1 cellular context compared by ENCODE assay signal in the genomic region with DNA sequence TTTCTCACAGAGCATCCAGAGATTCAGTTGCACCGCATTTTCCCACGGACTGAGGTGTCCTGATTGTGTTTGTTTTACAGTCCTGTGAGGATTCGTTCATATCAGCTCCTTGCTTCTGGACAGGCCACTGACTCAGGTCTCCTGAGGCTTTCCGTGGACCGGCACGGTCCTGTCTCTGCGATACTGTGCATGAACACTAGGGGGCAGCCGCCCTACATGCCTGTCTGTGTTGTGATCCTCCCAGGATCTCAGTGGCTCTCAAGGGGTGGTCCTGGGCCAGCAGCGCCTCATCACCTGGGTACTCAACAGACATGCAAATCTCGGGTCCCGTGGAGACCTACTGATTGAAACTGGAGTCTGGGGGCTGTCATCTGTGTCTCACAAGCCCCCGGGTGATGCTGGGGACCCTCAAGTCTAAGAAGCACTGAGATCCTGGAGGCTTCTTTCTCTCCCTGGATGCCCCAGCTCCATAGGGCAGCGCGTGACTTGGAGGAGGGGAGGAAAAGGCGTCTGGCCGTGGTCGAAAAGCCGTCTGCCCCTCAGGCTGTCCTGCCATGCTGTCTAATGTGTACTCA.
TF ChIP-seq lines count a peak whose summit lies in the region.

No MANE protein-coding gene starts in this region.

TF ChIP-seq in HepG2, 621 proteins besides CTCF, POLR2A, EP300 and RAD21 (continued from another document and continues in another):
- TF ChIP-seq, protein P1, sequence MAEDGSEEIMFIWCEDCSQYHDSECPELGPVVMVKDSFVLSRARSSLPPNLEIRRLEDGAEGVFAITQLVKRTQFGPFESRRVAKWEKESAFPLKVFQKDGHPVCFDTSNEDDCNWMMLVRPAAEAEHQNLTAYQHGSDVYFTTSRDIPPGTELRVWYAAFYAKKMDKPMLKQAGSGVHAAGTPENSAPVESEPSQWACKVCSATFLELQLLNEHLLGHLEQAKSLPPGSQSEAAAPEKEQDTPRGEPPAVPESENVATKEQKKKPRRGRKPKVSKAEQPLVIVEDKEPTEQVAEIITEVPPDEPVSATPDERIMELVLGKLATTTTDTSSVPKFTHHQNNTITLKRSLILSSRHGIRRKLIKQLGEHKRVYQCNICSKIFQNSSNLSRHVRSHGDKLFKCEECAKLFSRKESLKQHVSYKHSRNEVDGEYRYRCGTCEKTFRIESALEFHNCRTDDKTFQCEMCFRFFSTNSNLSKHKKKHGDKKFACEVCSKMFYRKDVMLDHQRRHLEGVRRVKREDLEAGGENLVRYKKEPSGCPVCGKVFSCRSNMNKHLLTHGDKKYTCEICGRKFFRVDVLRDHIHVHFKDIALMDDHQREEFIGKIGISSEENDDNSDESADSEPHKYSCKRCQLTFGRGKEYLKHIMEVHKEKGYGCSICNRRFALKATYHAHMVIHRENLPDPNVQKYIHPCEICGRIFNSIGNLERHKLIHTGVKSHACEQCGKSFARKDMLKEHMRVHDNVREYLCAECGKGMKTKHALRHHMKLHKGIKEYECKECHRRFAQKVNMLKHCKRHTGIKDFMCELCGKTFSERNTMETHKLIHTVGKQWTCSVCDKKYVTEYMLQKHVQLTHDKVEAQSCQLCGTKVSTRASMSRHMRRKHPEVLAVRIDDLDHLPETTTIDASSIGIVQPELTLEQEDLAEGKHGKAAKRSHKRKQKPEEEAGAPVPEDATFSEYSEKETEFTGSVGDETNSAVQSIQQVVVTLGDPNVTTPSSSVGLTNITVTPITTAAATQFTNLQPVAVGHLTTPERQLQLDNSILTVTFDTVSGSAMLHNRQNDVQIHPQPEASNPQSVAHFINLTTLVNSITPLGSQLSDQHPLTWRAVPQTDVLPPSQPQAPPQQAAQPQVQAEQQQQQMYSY (CRISPR knock-in tag; IDR thresholded peaks at IDR 0.05): no peak
- TF ChIP-seq, protein P2, sequence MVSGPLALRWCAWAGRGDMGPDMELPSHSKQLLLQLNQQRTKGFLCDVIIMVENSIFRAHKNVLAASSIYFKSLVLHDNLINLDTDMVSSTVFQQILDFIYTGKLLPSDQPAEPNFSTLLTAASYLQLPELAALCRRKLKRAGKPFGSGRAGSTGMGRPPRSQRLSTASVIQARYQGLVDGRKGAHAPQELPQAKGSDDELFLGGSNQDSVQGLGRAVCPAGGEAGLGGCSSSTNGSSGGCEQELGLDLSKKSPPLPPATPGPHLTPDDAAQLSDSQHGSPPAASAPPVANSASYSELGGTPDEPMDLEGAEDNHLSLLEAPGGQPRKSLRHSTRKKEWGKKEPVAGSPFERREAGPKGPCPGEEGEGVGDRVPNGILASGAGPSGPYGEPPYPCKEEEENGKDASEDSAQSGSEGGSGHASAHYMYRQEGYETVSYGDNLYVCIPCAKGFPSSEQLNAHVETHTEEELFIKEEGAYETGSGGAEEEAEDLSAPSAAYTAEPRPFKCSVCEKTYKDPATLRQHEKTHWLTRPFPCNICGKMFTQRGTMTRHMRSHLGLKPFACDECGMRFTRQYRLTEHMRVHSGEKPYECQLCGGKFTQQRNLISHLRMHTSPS (CRISPR knock-in tag; IDR thresholded peaks at IDR 0.05; ENCODE audit: low read depth): 0 out of 2 replicates have a peak, but pooled peaks have one; percentile 38
- TF ChIP-seq GTF2F1 (IDR thresholded peaks at IDR 0.05; ENCODE audit: low read length) (no peak), RORA (CRISPR knock-in tag; IDR thresholded peaks at IDR 0.05) (no peak), XBP1 (CRISPR knock-in tag; IDR thresholded peaks at IDR 0.05) (no peak), GATAD1 (CRISPR knock-in tag; IDR thresholded peaks at IDR 0.05) (peak; percentile 57; the same call in 1 of the 2 replicates), YEATS2 (CRISPR knock-in tag; IDR thresholded peaks at IDR 0.05; ENCODE audit: borderline replicate concordance) (peak; percentile 60; the same call in 1 of the 2 replicates), ZNF616 (CRISPR knock-in tag; IDR thresholded peaks at IDR 0.05; ENCODE audit: low read depth) (no peak), SAP130 (CRISPR knock-in tag; IDR thresholded peaks at IDR 0.05; ENCODE audit: low read depth) (no peak; the same call in 1 of the 2 replicates), ZNF282 (IDR thresholded peaks at IDR 0.05; ENCODE audit: partially characterized antibody) (no peak), AKAP8 (CRISPR knock-in tag; IDR thresholded peaks at IDR 0.05) (no peak), SMYD3 (CRISPR knock-in tag; IDR thresholded peaks at IDR 0.05) (no peak), RBAK (CRISPR knock-in tag; IDR thresholded peaks at IDR 0.05) (no peak), CREB1 (IDR thresholded peaks at IDR 0.05) (no peak), CREB1 (CRISPR knock-in tag; IDR thresholded peaks at IDR 0.05) (no peak), NONO (IDR thresholded peaks at IDR 0.05) (no peak), NONO (CRISPR knock-in tag; conservative IDR thresholded peaks at IDR 0.05) (peak; percentile 47; the same call in 1 of the 2 replicates), GATAD2A (CRISPR knock-in tag; IDR thresholded peaks at IDR 0.05) (peak; percentile 91), HMGA1 (CRISPR knock-in tag; conservative IDR thresholded peaks at IDR 0.05) (no peak), NR3C1 (CRISPR knock-in tag; IDR thresholded peaks at IDR 0.05) (no peak), ZSCAN29 (CRISPR knock-in tag; conservative IDR thresholded peaks at IDR 0.05) (no peak), MAFF (IDR thresholded peaks at IDR 0.05; ENCODE audit: low read depth, low read length) (no peak), PITX1 (CRISPR knock-in tag; IDR thresholded peaks at IDR 0.05) (peak; percentile 83; the same call in 1 of the 2 replicates), ZNF550 (CRISPR knock-in tag; IDR thresholded peaks at IDR 0.05; ENCODE audit: borderline replicate concordance) (no peak), KLF13 (CRISPR knock-in tag; IDR thresholded peaks at IDR 0.05) (no peak), SNAPC2 (CRISPR knock-in tag; IDR thresholded peaks at IDR 0.05) (no peak), ZKSCAN1 (IDR thresholded peaks at IDR 0.05; ENCODE audit: low read length) (no peak), MIER3 (CRISPR knock-in tag; IDR thresholded peaks at IDR 0.05; ENCODE audit: borderline replicate concordance) (peak; percentile 76; the same call in 1 of the 2 replicates), ZNF510 (CRISPR knock-in tag; IDR thresholded peaks at IDR 0.05; ENCODE audit: low read depth) (peak; percentile 77; the same call in 1 of the 2 replicates), SYNCRIP (IDR thresholded peaks at IDR 0.05; ENCODE audit: insufficient read depth, low read depth, low read length) (no peak), ARNT (IDR thresholded peaks at IDR 0.05) (no peak), SIX1 (CRISPR knock-in tag; IDR thresholded peaks at IDR 0.05; ENCODE audit: borderline replicate concordance) (peak; percentile 36; the same call in 1 of the 2 replicates)
- TF ChIP-seq, protein P3, sequence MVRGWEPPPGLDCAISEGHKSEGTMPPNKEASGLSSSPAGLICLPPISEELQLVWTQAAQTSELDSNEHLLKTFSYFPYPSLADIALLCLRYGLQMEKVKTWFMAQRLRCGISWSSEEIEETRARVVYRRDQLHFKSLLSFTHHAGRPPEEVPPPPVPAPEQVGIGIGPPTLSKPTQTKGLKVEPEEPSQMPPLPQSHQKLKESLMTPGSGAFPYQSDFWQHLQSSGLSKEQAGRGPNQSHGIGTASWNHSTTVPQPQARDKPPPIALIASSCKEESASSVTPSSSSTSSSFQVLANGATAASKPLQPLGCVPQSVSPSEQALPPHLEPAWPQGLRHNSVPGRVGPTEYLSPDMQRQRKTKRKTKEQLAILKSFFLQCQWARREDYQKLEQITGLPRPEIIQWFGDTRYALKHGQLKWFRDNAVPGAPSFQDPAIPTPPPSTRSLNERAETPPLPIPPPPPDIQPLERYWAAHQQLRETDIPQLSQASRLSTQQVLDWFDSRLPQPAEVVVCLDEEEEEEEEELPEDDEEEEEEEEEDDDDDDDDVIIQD (CRISPR knock-in tag; IDR thresholded peaks at IDR 0.05; ENCODE audit: low read depth): peak; percentile 72
- TF ChIP-seq, protein P4, sequence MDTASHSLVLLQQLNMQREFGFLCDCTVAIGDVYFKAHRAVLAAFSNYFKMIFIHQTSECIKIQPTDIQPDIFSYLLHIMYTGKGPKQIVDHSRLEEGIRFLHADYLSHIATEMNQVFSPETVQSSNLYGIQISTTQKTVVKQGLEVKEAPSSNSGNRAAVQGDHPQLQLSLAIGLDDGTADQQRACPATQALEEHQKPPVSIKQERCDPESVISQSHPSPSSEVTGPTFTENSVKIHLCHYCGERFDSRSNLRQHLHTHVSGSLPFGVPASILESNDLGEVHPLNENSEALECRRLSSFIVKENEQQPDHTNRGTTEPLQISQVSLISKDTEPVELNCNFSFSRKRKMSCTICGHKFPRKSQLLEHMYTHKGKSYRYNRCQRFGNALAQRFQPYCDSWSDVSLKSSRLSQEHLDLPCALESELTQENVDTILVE (CRISPR knock-in tag; IDR thresholded peaks at IDR 0.05): peak; percentile 63; the same call in 1 of the 2 replicates
- TF ChIP-seq, protein P5, sequence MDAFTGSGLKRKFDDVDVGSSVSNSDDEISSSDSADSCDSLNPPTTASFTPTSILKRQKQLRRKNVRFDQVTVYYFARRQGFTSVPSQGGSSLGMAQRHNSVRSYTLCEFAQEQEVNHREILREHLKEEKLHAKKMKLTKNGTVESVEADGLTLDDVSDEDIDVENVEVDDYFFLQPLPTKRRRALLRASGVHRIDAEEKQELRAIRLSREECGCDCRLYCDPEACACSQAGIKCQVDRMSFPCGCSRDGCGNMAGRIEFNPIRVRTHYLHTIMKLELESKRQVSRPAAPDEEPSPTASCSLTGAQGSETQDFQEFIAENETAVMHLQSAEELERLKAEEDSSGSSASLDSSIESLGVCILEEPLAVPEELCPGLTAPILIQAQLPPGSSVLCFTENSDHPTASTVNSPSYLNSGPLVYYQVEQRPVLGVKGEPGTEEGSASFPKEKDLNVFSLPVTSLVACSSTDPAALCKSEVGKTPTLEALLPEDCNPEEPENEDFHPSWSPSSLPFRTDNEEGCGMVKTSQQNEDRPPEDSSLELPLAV (CRISPR knock-in tag; conservative IDR thresholded peaks at IDR 0.05; ENCODE audit: low read depth): no peak
- TF ChIP-seq, protein P6, sequence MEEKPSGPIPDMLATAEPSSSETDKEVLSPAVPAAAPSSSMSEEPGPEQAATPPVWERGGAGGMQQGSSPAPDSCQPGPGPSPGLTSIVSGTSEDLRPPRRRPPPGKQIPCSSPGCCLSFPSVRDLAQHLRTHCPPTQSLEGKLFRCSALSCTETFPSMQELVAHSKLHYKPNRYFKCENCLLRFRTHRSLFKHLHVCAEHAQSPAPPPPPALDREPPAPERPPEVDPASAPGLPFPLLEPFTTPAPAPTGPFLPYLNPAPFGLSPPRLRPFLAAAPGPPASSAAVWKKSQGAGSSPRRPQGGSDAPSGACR (CRISPR knock-in tag; IDR thresholded peaks at IDR 0.05): no peak
- TF ChIP-seq, protein P7, sequence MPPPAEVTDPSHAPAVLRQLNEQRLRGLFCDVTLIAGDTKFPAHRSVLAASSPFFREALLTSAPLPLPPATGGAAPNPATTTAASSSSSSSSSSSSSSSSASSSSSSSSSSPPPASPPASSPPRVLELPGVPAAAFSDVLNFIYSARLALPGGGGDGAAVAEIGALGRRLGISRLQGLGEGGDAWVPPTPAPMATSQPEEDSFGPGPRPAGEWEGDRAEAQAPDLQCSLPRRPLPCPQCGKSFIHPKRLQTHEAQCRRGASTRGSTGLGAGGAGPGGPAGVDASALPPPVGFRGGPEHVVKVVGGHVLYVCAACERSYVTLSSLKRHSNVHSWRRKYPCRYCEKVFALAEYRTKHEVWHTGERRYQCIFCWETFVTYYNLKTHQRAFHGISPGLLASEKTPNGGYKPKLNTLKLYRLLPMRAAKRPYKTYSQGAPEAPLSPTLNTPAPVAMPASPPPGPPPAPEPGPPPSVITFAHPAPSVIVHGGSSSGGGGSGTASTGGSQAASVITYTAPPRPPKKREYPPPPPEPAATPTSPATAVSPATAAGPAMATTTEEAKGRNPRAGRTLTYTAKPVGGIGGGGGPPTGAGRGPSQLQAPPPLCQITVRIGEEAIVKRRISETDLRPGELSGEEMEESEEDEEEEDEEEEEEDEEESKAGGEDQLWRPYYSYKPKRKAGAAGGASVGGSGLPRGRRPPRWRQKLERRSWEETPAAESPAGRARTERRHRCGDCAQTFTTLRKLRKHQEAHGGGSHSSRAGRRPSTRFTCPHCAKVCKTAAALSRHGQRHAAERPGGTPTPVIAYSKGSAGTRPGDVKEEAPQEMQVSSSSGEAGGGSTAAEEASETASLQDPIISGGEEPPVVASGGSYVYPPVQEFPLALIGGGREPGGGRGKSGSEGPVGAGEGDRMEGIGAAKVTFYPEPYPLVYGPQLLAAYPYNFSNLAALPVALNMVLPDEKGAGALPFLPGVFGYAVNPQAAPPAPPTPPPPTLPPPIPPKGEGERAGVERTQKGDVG (CRISPR knock-in tag; IDR thresholded peaks at IDR 0.05; ENCODE audit: borderline replicate concordance): peak; percentile 72
- TF ChIP-seq, protein P8, sequence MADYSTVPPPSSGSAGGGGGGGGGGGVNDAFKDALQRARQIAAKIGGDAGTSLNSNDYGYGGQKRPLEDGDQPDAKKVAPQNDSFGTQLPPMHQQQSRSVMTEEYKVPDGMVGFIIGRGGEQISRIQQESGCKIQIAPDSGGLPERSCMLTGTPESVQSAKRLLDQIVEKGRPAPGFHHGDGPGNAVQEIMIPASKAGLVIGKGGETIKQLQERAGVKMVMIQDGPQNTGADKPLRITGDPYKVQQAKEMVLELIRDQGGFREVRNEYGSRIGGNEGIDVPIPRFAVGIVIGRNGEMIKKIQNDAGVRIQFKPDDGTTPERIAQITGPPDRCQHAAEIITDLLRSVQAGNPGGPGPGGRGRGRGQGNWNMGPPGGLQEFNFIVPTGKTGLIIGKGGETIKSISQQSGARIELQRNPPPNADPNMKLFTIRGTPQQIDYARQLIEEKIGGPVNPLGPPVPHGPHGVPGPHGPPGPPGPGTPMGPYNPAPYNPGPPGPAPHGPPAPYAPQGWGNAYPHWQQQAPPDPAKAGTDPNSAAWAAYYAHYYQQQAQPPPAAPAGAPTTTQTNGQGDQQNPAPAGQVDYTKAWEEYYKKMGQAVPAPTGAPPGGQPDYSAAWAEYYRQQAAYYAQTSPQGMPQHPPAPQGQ (CRISPR knock-in tag; IDR thresholded peaks at IDR 0.05; ENCODE audit: borderline replicate concordance): no peak
- TF ChIP-seq, protein P9, sequence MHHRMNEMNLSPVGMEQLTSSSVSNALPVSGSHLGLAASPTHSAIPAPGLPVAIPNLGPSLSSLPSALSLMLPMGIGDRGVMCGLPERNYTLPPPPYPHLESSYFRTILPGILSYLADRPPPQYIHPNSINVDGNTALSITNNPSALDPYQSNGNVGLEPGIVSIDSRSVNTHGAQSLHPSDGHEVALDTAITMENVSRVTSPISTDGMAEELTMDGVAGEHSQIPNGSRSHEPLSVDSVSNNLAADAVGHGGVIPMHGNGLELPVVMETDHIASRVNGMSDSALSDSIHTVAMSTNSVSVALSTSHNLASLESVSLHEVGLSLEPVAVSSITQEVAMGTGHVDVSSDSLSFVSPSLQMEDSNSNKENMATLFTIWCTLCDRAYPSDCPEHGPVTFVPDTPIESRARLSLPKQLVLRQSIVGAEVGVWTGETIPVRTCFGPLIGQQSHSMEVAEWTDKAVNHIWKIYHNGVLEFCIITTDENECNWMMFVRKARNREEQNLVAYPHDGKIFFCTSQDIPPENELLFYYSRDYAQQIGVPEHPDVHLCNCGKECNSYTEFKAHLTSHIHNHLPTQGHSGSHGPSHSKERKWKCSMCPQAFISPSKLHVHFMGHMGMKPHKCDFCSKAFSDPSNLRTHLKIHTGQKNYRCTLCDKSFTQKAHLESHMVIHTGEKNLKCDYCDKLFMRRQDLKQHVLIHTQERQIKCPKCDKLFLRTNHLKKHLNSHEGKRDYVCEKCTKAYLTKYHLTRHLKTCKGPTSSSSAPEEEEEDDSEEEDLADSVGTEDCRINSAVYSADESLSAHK (CRISPR knock-in tag; IDR thresholded peaks at IDR 0.05; ENCODE audit: borderline replicate concordance): 0 out of 2 replicates have a peak, but pooled peaks have one; percentile 35
